ENCODE assay signal across 8 cellular contexts in the genomic region with DNA sequence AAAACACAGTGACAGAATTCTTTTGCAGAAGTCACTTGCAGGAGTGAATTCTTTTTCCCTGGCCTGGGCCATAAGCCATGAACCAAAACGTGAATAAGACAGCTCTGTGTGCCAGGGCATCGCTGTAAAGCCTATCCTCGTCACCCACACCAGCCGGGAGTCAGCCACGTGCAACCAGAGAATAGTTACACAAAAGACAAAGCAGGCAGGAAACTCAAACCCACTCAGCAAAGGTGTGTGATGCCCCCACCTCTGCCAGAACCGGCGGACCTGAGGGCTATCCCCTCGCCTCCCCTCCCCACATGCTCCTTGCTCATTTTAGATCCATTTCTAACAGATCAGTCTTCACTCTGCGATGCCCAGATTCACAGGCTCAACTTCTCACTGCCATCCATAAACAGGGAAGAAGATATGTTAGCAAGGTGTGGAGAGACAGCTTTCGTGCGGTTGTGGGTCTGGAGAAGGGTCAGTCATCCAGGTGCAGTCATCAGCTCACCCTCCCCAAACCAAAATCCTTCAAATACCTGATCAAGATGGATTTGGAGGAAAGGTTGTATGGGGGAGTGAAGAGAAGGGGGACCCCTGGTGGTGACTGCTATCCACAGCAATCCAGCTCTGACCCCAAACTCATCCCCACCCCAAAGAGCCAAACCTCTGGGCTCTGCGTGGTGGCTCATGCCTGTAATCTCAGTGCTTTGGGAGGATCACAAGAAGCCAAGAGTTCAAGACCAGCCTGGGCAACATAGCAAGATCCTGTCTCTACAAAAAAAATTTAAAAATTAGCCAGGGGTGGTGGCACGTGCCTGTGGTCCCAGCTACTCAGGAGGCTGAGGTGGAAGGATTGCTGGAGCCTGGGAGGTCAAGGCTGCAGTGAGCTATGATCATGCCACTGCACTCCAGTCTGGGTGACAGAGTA.
DNase-seq lines count a peak whose midpoint lies in the region; ATAC-seq, FAIRE-seq and TF ChIP-seq lines count a peak whose summit lies in the region.
"Had no signal": no experiment of that assay in that cellular context is flagged by ENCODE, and none has a peak within 500 bp of the region (broad histone marks: within the 10 kb centered on the region; RNA-seq: fewer than 3 reads in every experiment).

No MANE protein-coding gene starts in this region.

- H3K27ac Mint-ChIP-seq in activated naive CD4-positive, alpha-beta T cell treated with anti-CD3 and anti-CD28 coated beads, Interleukin-2, amount 10 ng/mL, durations not matched to agents 7 days and 5 days, result no peak overlapping the region
- H3K27ac Mint-ChIP-seq: activated naive CD4-positive, alpha-beta T cell treated with anti-CD3 and anti-CD28 coated beads, Interleukin-2, amount 50 U/mL, for 24 hours had no signal

- H3K9me3 ChIP-seq in OCI-LY1 (ENCODE audit: low read length), result no peaks in the 10 kb centered on the region

- H3K27me3 ChIP-seq in OCI-LY1 (ENCODE audit: insufficient read depth, low read length), result no peaks in the 10 kb centered on the region; the same call in 1 of the 2 replicates

- no peak overlapping the region for H3K4me3 Mint-ChIP-seq in activated naive CD4-positive, alpha-beta T cell treated with anti-CD3 and anti-CD28 coated beads, Interleukin-2, amount 10 ng/mL, durations not matched to agents 7 days and 5 days
- H3K4me3 Mint-ChIP-seq: activated naive CD4-positive, alpha-beta T cell treated with anti-CD3 and anti-CD28 coated beads, Interleukin-2, amount 50 U/mL, for 24 hours had no signal

- peak; percentile 55 for TF ChIP-seq CTCF in GM10248 (IDR thresholded peaks at IDR 0.05; ENCODE audit: control extremely low read depth, extremely low read depth, low read depth, missing control alignments)
- peak; percentile 80 for TF ChIP-seq CTCF in OCI-LY1 (IDR thresholded peaks at IDR 0.05; ENCODE audit: low read length)

- no peak for FAIRE-seq in RCC 7860 (lab: Jason Lieb, UNC)

- H2AFZ ChIP-seq in OCI-LY1 (ENCODE audit: low read length), result no peak overlapping the region

- H3K27ac ChIP-seq in OCI-LY1 (ENCODE audit: low read depth, low read length, poor library complexity, severe bottlenecking), result no peak overlapping the region

- no peak overlapping the region for H3K9ac ChIP-seq in OCI-LY1 (ENCODE audit: low read length)

- peak; percentile 59 for ATAC-seq in HG02759 (IDR thresholded peaks at IDR 0.05; ENCODE audit: unreplicated experiment)

- no peaks in the 10 kb centered on the region for H3K36me3 Mint-ChIP-seq in activated naive CD4-positive, alpha-beta T cell treated with anti-CD3 and anti-CD28 coated beads, Interleukin-2, amount 10 ng/mL, durations not matched to agents 7 days and 5 days
- H3K36me3 Mint-ChIP-seq: activated naive CD4-positive, alpha-beta T cell treated with anti-CD3 and anti-CD28 coated beads, Interleukin-2, amount 50 U/mL, for 24 hours had no signal

- H3K4me3 ChIP-seq in OCI-LY1 (ENCODE audit: low read depth, low read length, poor library complexity, severe bottlenecking), result no peak overlapping the region

- H4K20me1 ChIP-seq in OCI-LY1 (ENCODE audit: insufficient read depth, low read length), result no peaks in the 10 kb centered on the region

- CTCF ChIA-PET in GM10248 (lab: Yijun Ruan, JAX), result interaction anchor here (0.7 to 4.1 kb wide), 23 partner anchors 9 to 257 kb away, joined by 3 to 28 read pairs (median 4); no protein-coding TSS in a partner anchor
- CTCF ChIA-PET in activated naive CD4-positive, alpha-beta T cell treated with anti-CD3 and anti-CD28 coated beads, Interleukin-2, amount 10 ng/mL, durations not matched to agents 7 days and 5 days (lab: Charles Lee), result interaction anchor here (0.8 to 2.5 kb wide), 17 partner anchors 9 to 222 kb away, joined by 3 to 16 read pairs (median 4); no protein-coding TSS in a partner anchor

- H3K4me2 ChIP-seq in OCI-LY1 (ENCODE audit: low read length), result no peak overlapping the region

- peaks cover 15% of the 10 kb centered on the region for H3K4me1 Mint-ChIP-seq in activated naive CD4-positive, alpha-beta T cell treated with anti-CD3 and anti-CD28 coated beads, Interleukin-2, amount 10 ng/mL, durations not matched to agents 7 days and 5 days

- no peaks in the 10 kb centered on the region for H3K9me3 Mint-ChIP-seq in activated naive CD4-positive, alpha-beta T cell treated with anti-CD3 and anti-CD28 coated beads, Interleukin-2, amount 10 ng/mL, durations not matched to agents 7 days and 5 days
- H3K9me3 Mint-ChIP-seq: activated naive CD4-positive, alpha-beta T cell treated with anti-CD3 and anti-CD28 coated beads, Interleukin-2, amount 50 U/mL, for 24 hours had no signal

- H3K79me2 ChIP-seq in OCI-LY1 (ENCODE audit: insufficient read depth, low read length), result no peaks in the 10 kb centered on the region

- no peaks in the 10 kb centered on the region for H3K4me1 ChIP-seq in OCI-LY1 (ENCODE audit: insufficient read depth, low read length, severe bottlenecking)

- no peaks in the 10 kb centered on the region for H3F3A ChIP-seq in OCI-LY1 (ENCODE audit: insufficient read depth, low read length)

- H3K9me2 ChIP-seq in OCI-LY1 (ENCODE audit: low read depth, low read length), result no peaks in the 10 kb centered on the region

- DNase-seq in GM10248 (ENCODE audit: extremely low spot score) (peak; percentile 72), iPS DF 19.7 (ENCODE audit: low read depth, low spot score) (peak; percentile 61), RCC 7860 (ENCODE audit: low spot score) (no peak)
- DNase-seq in activated naive CD4-positive, alpha-beta T cell treated with anti-CD3 and anti-CD28 coated beads, Interleukin-2, amount 10 ng/mL, durations not matched to agents 7 days and 5 days, result peak; percentile 58
- DNase-seq in stimulated activated CD4-positive, alpha-beta T cell treated with anti-CD3 and anti-CD28 coated beads, Interleukin-4, amount 100 ng/mL, for 1 hour, result peak; percentile 25

- peaks cover 31% of the 10 kb centered on the region for H3K27me3 Mint-ChIP-seq in activated naive CD4-positive, alpha-beta T cell treated with anti-CD3 and anti-CD28 coated beads, Interleukin-2, amount 10 ng/mL, durations not matched to agents 7 days and 5 days
- H3K27me3 Mint-ChIP-seq: activated naive CD4-positive, alpha-beta T cell treated with anti-CD3 and anti-CD28 coated beads, Interleukin-2, amount 50 U/mL, for 24 hours had no signal

- H3K36me3 ChIP-seq in OCI-LY1 (ENCODE audit: insufficient read depth, low read length), result no peaks in the 10 kb centered on the region

- POLR2A ChIA-PET in GM10248 (lab: Yijun Ruan, JAX), result no interaction called here
